Comparison of ENCODE assay signal across 8 cellular contexts in genomic region chr6:131199568-131200272, GRCh38.
A peak's percentile ranks its signal among the peaks of the same experiment; 100 is the strongest.
DNase-seq lines count a peak whose midpoint lies in the region; ATAC-seq and TF ChIP-seq lines count a peak whose summit lies in the region.

No MANE protein-coding gene starts in this region.

- peak; percentile 62 for TF ChIP-seq CTCF in osteocyte (IDR thresholded peaks at IDR 0.05)

- H3K27me3 Mint-ChIP-seq in activated CD8-positive, alpha-beta memory T cell treated with anti-CD3 and anti-CD28 coated beads, Interleukin-2, amount 10 ng/mL, durations not matched to agents 7 days and 5 days, result no peaks in the 10 kb centered on the region
- no peaks in the 10 kb centered on the region for H3K27me3 Mint-ChIP-seq in osteocyte (ENCODE audit: unreplicated experiment)

- peaks cover 46% of the 10 kb centered on the region for H3K36me3 Mint-ChIP-seq in activated CD8-positive, alpha-beta memory T cell treated with anti-CD3 and anti-CD28 coated beads, Interleukin-2, amount 10 ng/mL, durations not matched to agents 7 days and 5 days
- peaks cover 3% of the 10 kb centered on the region for H3K36me3 Mint-ChIP-seq in osteocyte (ENCODE audit: unreplicated experiment)

- peak; percentile 100 for ATAC-seq in GM18861 (IDR thresholded peaks at IDR 0.05; ENCODE audit: unreplicated experiment)
- peak; percentile 99 for ATAC-seq in HG03060 (IDR thresholded peaks at IDR 0.05; ENCODE audit: low read depth, unreplicated experiment)
- ATAC-seq in activated CD8-positive, alpha-beta memory T cell treated with anti-CD3 and anti-CD28 coated beads, Interleukin-2, amount 10 ng/mL, durations not matched to agents 7 days and 5 days, result peak; percentile 95
- ATAC-seq in esophagus mucosa, result peak; percentile 85

- H3K4me1 Mint-ChIP-seq in activated CD8-positive, alpha-beta memory T cell treated with anti-CD3 and anti-CD28 coated beads, Interleukin-2, amount 10 ng/mL, durations not matched to agents 7 days and 5 days, result peaks cover 58% of the 10 kb centered on the region
- H3K4me1 Mint-ChIP-seq in osteocyte (ENCODE audit: unreplicated experiment), result no peaks in the 10 kb centered on the region

- peak overlapping the region; percentile 96 for H3K27ac Mint-ChIP-seq in activated CD8-positive, alpha-beta memory T cell treated with anti-CD3 and anti-CD28 coated beads, Interleukin-2, amount 10 ng/mL, durations not matched to agents 7 days and 5 days
- no peak overlapping the region for H3K27ac Mint-ChIP-seq in osteocyte (ENCODE audit: unreplicated experiment)

- peak overlapping the region; percentile 77 for H3K4me3 Mint-ChIP-seq in activated CD8-positive, alpha-beta memory T cell treated with anti-CD3 and anti-CD28 coated beads, Interleukin-2, amount 10 ng/mL, durations not matched to agents 7 days and 5 days
- H3K4me3 Mint-ChIP-seq in osteocyte (ENCODE audit: unreplicated experiment), result no peak overlapping the region

- CTCF ChIA-PET in activated CD8-positive, alpha-beta memory T cell treated with anti-CD3 and anti-CD28 coated beads, Interleukin-2, amount 10 ng/mL, durations not matched to agents 7 days and 5 days (lab: Charles Lee), result interaction anchor here (0.6 to 4.1 kb wide), 14 partner anchors 8 to 429 kb away, joined by 3 to 46 read pairs (median 4); partner anchors contain the start of gene MED23

- H3K9me3 Mint-ChIP-seq in activated CD8-positive, alpha-beta memory T cell treated with anti-CD3 and anti-CD28 coated beads, Interleukin-2, amount 10 ng/mL, durations not matched to agents 7 days and 5 days (ENCODE audit: low read depth), result peaks cover 3% of the 10 kb centered on the region
- H3K9me3 Mint-ChIP-seq in osteocyte (ENCODE audit: unreplicated experiment), result peaks cover 12% of the 10 kb centered on the region

- DNase-seq in AG20443 (ENCODE audit: low spot score) (peak; percentile 80), NCI-H82 (lab: John Stamatoyannopoulos, UW) (peak; percentile 84), osteocyte (ENCODE audit: extremely low spot score, unreplicated experiment) (no peak), DMS79 (lab: John Stamatoyannopoulos, UW) (no peak)
- DNase-seq in activated CD8-positive, alpha-beta memory T cell treated with anti-CD3 and anti-CD28 coated beads, Interleukin-2, amount 10 ng/mL, durations not matched to agents 7 days and 5 days, result peak; percentile 89

Comparison
In these comparisons a context has a peak if more than half of its experiments do, and no peak if none do; other contexts are left out.
1. DNase-seq: peak in AG20443 (single experiment), NCI-H82 (single experiment) and activated CD8-positive, alpha-beta memory T cell treated with anti-CD3 and anti-CD28 coated beads, Interleukin-2, amount 10 ng/mL, durations not matched to agents 7 days and 5 days (single experiment); none in osteocyte (single experiment) and DMS79 (single experiment).
2. Peak in every context shown above with its lines, with median percentiles within 50 percentile points of each other: ATAC-seq.